In the genomic region with DNA sequence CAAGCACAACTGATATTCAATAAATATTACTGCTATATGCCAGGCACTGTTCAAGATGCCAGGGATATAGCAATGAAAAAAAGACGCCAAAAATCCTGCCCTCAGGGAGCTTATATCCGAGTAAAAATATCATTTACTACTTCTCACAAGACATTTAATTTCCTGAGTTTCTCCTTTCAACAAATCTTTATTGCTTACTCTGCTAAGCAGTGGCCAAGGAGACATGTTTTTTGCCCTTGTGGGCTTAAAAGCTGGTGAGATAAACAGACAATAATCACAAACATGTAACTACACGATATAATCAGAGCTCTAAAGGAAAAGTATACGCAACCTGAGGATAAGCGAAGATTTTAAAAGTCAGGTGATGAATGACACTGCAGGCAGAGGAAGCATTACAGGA, we compare ENCODE assay signal across 22 cellular contexts.
"Had no signal": no experiment of that assay in that cellular context is flagged by ENCODE, and none has a peak within 500 bp of the region (broad histone marks: within the 10 kb centered on the region; RNA-seq: fewer than 3 reads in every experiment).

No MANE protein-coding gene starts in this region.

- H3K4me3 Mint-ChIP-seq: activated T-cell treated with anti-CD3 and anti-CD28 coated beads, Interleukin-2, amount 50 U/mL, for 24 hours; activated T-helper 17 cell treated with anti-CD3 and anti-CD28 coated beads, Interleukin-2, amount 50 U/mL, for 72 hours; naive thymus-derived CD8-positive, alpha-beta T cell had no signal

- H3K9me3 Mint-ChIP-seq: activated naive CD4-positive, alpha-beta T cell treated with anti-CD3 and anti-CD28 coated beads, Interleukin-2, amount 50 U/mL, for 72 hours; activated T-cell treated with anti-CD3 and anti-CD28 coated beads, Interleukin-2, amount 50 U/mL, for 24 hours; activated T-helper 17 cell treated with anti-CD3 and anti-CD28 coated beads, Interleukin-2, amount 50 U/mL, for 72 hours; naive thymus-derived CD8-positive, alpha-beta T cell had no signal

- DNase-seq: activated CD8-positive, alpha-beta memory T cell treated with anti-CD3 and anti-CD28 coated beads for 24 hours; activated CD8-positive, alpha-beta memory T cell treated with anti-CD3 and anti-CD28 coated beads, Interleukin-2, amount 50 U/mL, for 4 hours; activated T-cell treated with anti-CD3 and anti-CD28 coated beads, Interleukin-2, amount 50 U/mL, for 24 hours; adrenal gland; central memory CD4-positive, alpha-beta T cell; dermis blood vessel endothelial cell; effector CD8-positive, alpha-beta T cell; heart left ventricle; lower lobe of right lung; naive thymus-derived CD8-positive, alpha-beta T cell; ovary; right cardiac atrium; SK-N-SH; stimulated activated CD4-positive, alpha-beta T cell treated with anti-CD3 and anti-CD28 coated beads, Interleukin-12 subunit alpha, Interleukin-12 subunit beta, amount 100 ng/mL, for 4 hours; stimulated activated CD4-positive, alpha-beta T cell treated with anti-CD3 and anti-CD28 coated beads, Interleukin-1b, Interleukin-23, amount 100 ng/mL, for 48 hours; T-helper 2 cell; upper lobe of left lung had no signal

- H3K36me3 Mint-ChIP-seq: activated naive CD4-positive, alpha-beta T cell treated with anti-CD3 and anti-CD28 coated beads, Interleukin-2, amount 50 U/mL, for 72 hours had no signal

- H3K4me1 ChIP-seq: prostate gland had no signal

- H3K9ac ChIP-seq: SK-N-SH had no signal

- H3K4me3 ChIP-seq: adrenal gland, heart left ventricle, lower lobe of right lung, ovary, prostate gland, upper lobe of left lung had no signal

- H3K27me3 Mint-ChIP-seq: activated T-cell treated with anti-CD3 and anti-CD28 coated beads, Interleukin-2, amount 50 U/mL, for 24 hours; activated T-helper 17 cell treated with anti-CD3 and anti-CD28 coated beads, Interleukin-2, amount 50 U/mL, for 72 hours; naive thymus-derived CD8-positive, alpha-beta T cell had no signal

- H3K27me3 ChIP-seq: adrenal gland, heart left ventricle, neutrophil, ovary, upper lobe of left lung had no signal

- H3K36me3 ChIP-seq: adrenal gland, lower lobe of right lung, neutrophil, ovary, prostate gland had no signal

- H3K9me3 ChIP-seq: adrenal gland, heart left ventricle, lower lobe of right lung, neutrophil, ovary, prostate gland, SK-N-SH, upper lobe of left lung had no signal

- H3K27ac ChIP-seq: lower lobe of right lung, neutrophil, ovary, prostate gland, upper lobe of left lung had no signal

- H3K27ac Mint-ChIP-seq: activated naive CD4-positive, alpha-beta T cell treated with anti-CD3 and anti-CD28 coated beads, Interleukin-2, amount 50 U/mL, for 72 hours; activated T-cell treated with anti-CD3 and anti-CD28 coated beads, Interleukin-2, amount 50 U/mL, for 24 hours; activated T-helper 17 cell treated with anti-CD3 and anti-CD28 coated beads, Interleukin-2, amount 50 U/mL, for 72 hours had no signal

- ATAC-seq: activated naive CD4-positive, alpha-beta T cell treated with anti-CD3 and anti-CD28 coated beads, Interleukin-2, amount 50 U/mL, for 72 hours; activated T-helper 17 cell treated with anti-CD3 and anti-CD28 coated beads, Interleukin-2, amount 50 U/mL, for 72 hours; left lobe of liver; lower lobe of right lung; naive thymus-derived CD8-positive, alpha-beta T cell had no signal
